Comparison of ENCODE assay signal across 1 cellular context in the genomic region with DNA sequence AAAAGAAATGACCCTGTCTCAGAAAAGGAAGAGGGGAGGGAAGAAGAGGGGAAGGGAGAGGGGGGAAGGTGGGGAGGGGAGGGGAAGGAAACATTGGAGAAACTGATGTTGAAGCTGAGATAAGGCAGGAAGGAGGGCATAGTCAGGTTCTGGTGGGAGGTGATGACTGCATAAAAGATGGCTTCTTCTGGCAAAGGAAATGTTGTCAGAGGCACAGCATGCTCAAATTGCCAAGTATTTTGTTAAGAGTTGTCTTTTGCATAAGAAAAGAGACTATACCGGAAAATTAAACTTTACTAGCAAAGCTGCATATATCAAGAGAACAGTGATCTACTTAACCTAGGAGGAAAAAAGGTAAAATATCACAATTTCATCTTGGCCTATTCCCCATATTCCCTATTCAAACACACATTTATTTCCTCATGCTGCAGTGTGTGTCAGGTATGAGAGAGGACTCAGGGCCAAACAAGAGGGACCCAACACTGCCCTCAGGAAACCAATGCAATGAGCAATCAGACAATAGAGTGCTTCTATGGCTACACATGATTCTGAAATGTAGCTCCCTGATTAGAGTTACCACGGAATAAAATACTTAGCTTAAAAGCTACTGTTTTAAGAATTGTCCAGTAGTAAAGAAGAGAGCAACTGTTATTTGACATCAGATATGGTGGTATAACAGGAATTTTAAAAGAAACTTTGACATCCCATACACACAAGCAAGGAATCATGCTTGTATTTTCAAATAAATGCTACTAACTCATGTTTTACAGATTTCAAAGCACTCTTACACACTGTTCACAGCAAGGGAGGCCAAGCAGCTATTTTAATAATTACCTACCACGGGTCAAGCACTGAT.
TF ChIP-seq lines count a peak whose summit lies in the region.

No MANE protein-coding gene starts in this region.

TF ChIP-seq in HepG2, 621 proteins besides CTCF, POLR2A, EP300 and RAD21 (continued from another document and continues in another):
- TF ChIP-seq CEBPZ (IDR thresholded peaks at IDR 0.05; ENCODE audit: low read length) (no peak), NFKB2 (CRISPR knock-in tag; IDR thresholded peaks at IDR 0.05; ENCODE audit: borderline replicate concordance) (no peak), ZNF101 (CRISPR knock-in tag; IDR thresholded peaks at IDR 0.05; ENCODE audit: borderline replicate concordance, low read depth) (no peak), NFAT5 (CRISPR knock-in tag; IDR thresholded peaks at IDR 0.05) (no peak), SKI (IDR thresholded peaks at IDR 0.05; ENCODE audit: partially characterized antibody) (no peak), GABPA (IDR thresholded peaks at IDR 0.05; ENCODE audit: low read depth, low read length) (no peak), GABPA (CRISPR knock-in tag; IDR thresholded peaks at IDR 0.05; ENCODE audit: low read depth) (no peak), ELF4 (CRISPR knock-in tag; IDR thresholded peaks at IDR 0.05; ENCODE audit: borderline replicate concordance) (peak; percentile 54; the same call in 1 of the 2 replicates), ZBTB7B (CRISPR knock-in tag; IDR thresholded peaks at IDR 0.05) (no peak), ZNF580 (CRISPR knock-in tag; IDR thresholded peaks at IDR 0.05; ENCODE audit: borderline replicate concordance, low read depth) (0 out of 2 replicates have a peak, but pooled peaks have one; percentile 5), ZNF879 (CRISPR knock-in tag; IDR thresholded peaks at IDR 0.05) (no peak), ZNF225 (CRISPR knock-in tag; IDR thresholded peaks at IDR 0.05) (no peak), ERF (CRISPR knock-in tag; IDR thresholded peaks at IDR 0.05) (no peak), NR3C1 (CRISPR knock-in tag; IDR thresholded peaks at IDR 0.05) (no peak), SALL2 (CRISPR knock-in tag; IDR thresholded peaks at IDR 0.05) (no peak), AGO1 (IDR thresholded peaks at IDR 0.05; ENCODE audit: low read depth, low read length, poor library complexity, severe bottlenecking) (no peak), ARNT2 (CRISPR knock-in tag; IDR thresholded peaks at IDR 0.05; ENCODE audit: low read depth) (no peak), CC2D1A (CRISPR knock-in tag; IDR thresholded peaks at IDR 0.05) (peak; percentile 89; the same call in 1 of the 2 replicates), AKAP8 (CRISPR knock-in tag; IDR thresholded peaks at IDR 0.05) (no peak), STAT5B (CRISPR knock-in tag; IDR thresholded peaks at IDR 0.05) (no peak), HOXA5 (CRISPR knock-in tag; IDR thresholded peaks at IDR 0.05) (0 out of 2 replicates have a peak, but pooled peaks have one; percentile 10), ZNF629 (CRISPR knock-in tag; conservative IDR thresholded peaks at IDR 0.05) (no peak), ZNF550 (CRISPR knock-in tag; IDR thresholded peaks at IDR 0.05; ENCODE audit: borderline replicate concordance) (no peak), ZSCAN20 (CRISPR knock-in tag; IDR thresholded peaks at IDR 0.05; ENCODE audit: borderline replicate concordance) (no peak), RFX1 (IDR thresholded peaks at IDR 0.05) (no peak), ZNF609 (CRISPR knock-in tag; IDR thresholded peaks at IDR 0.05; ENCODE audit: borderline replicate concordance) (no peak), HNRNPK (IDR thresholded peaks at IDR 0.05; ENCODE audit: low read depth, low read length, poor library complexity, severe bottlenecking) (peak; percentile 90), ZNF83 (CRISPR knock-in tag; IDR thresholded peaks at IDR 0.05; ENCODE audit: borderline replicate concordance) (no peak), HDAC2 (CRISPR knock-in tag; IDR thresholded peaks at IDR 0.05) (no peak), HES4 (CRISPR knock-in tag; IDR thresholded peaks at IDR 0.05; ENCODE audit: borderline replicate concordance) (no peak), ZNF207 (IDR thresholded peaks at IDR 0.05; ENCODE audit: borderline replicate concordance) (no peak), RXRB (CRISPR knock-in tag; IDR thresholded peaks at IDR 0.05; ENCODE audit: borderline replicate concordance) (0 out of 2 replicates have a peak, but pooled peaks have one; percentile 2)
- TF ChIP-seq, protein P1, sequence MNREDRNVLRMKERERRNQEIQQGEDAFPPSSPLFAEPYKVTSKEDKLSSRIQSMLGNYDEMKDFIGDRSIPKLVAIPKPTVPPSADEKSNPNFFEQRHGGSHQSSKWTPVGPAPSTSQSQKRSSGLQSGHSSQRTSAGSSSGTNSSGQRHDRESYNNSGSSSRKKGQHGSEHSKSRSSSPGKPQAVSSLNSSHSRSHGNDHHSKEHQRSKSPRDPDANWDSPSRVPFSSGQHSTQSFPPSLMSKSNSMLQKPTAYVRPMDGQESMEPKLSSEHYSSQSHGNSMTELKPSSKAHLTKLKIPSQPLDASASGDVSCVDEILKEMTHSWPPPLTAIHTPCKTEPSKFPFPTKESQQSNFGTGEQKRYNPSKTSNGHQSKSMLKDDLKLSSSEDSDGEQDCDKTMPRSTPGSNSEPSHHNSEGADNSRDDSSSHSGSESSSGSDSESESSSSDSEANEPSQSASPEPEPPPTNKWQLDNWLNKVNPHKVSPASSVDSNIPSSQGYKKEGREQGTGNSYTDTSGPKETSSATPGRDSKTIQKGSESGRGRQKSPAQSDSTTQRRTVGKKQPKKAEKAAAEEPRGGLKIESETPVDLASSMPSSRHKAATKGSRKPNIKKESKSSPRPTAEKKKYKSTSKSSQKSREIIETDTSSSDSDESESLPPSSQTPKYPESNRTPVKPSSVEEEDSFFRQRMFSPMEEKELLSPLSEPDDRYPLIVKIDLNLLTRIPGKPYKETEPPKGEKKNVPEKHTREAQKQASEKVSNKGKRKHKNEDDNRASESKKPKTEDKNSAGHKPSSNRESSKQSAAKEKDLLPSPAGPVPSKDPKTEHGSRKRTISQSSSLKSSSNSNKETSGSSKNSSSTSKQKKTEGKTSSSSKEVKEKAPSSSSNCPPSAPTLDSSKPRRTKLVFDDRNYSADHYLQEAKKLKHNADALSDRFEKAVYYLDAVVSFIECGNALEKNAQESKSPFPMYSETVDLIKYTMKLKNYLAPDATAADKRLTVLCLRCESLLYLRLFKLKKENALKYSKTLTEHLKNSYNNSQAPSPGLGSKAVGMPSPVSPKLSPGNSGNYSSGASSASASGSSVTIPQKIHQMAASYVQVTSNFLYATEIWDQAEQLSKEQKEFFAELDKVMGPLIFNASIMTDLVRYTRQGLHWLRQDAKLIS (CRISPR knock-in tag; IDR thresholded peaks at IDR 0.05) = no peak
- TF ChIP-seq, protein P2, sequence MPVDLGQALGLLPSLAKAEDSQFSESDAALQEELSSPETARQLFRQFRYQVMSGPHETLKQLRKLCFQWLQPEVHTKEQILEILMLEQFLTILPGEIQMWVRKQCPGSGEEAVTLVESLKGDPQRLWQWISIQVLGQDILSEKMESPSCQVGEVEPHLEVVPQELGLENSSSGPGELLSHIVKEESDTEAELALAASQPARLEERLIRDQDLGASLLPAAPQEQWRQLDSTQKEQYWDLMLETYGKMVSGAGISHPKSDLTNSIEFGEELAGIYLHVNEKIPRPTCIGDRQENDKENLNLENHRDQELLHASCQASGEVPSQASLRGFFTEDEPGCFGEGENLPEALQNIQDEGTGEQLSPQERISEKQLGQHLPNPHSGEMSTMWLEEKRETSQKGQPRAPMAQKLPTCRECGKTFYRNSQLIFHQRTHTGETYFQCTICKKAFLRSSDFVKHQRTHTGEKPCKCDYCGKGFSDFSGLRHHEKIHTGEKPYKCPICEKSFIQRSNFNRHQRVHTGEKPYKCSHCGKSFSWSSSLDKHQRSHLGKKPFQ (CRISPR knock-in tag; IDR thresholded peaks at IDR 0.05; ENCODE audit: insufficient replicate concordance) = no peak
- TF ChIP-seq, protein P3, sequence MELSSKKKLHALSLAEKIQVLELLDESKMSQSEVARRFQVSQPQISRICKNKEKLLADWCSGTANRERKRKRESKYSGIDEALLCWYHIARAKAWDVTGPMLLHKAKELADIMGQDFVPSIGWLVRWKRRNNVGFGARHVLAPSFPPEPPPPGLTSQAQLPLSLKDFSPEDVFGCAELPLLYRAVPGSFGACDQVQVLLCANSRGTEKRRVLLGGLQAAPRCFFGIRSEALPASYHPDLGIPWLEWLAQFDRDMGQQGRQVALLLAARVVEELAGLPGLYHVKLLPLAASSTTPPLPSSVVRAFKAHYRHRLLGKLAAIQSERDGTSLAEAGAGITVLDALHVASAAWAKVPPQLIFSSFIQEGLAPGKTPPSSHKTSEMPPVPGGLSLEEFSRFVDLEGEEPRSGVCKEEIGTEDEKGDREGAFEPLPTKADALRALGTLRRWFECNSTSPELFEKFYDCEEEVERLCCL (CRISPR knock-in tag; IDR thresholded peaks at IDR 0.05; ENCODE audit: borderline replicate concordance) = no peak
